In the genomic region with DNA sequence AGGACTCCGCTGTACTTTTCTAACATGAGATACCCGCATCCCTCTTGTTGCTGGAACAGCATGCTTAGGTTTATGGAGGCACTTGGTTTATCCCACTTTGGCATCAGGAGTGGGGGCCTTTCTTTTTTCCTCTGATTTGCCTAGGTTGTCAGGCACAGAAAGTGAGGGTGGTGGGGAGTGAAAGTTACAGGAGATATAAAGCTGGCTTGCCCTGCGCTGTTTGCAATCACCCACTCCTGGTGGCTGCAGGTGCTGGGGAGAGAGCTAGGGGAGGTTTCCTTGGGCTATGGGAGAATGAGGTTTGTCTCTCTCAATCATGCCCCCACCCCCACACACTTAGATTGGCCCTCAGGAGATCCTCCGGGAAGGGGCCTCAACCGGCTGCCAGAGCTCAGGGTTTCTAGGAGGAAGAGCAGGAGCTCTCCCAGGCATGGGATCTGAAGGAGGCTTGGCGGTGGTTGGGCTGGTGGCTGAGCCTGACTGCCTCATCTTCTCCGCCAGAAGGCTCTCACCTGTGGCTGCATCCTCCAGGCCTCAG, we compare ENCODE assay signal across 16 cellular contexts. TPM values are rescaled to one million over a fixed set of nuclear protein-coding genes. Genes with fewer than 3 reads are reported as not detected.
DNase-seq lines count a peak whose midpoint lies in the region; ATAC-seq and TF ChIP-seq lines count a peak whose summit lies in the region.
"Had no signal": no experiment of that assay in that cellular context is flagged by ENCODE, and none has a peak within 500 bp of the region (broad histone marks: within the 10 kb centered on the region; RNA-seq: fewer than 3 reads in every experiment).

No MANE protein-coding gene starts in this region.

- H3K4me1 Mint-ChIP-seq in progenitor cell of endocrine pancreas (ENCODE audit: low read depth): peaks cover 10% of the 10 kb centered on the region
- H3K4me1 Mint-ChIP-seq in activated CD4-positive, alpha-beta memory T cell treated with anti-CD3 and anti-CD28 coated beads, Interleukin-2, amount 10 ng/mL, durations not matched to agents 7 days and 5 days: peaks cover 8% of the 10 kb centered on the region

- H2AFZ ChIP-seq in Karpas-422 (ENCODE audit: low read length): no peak overlapping the region

- H3K9me3 Mint-ChIP-seq in progenitor cell of endocrine pancreas (ENCODE audit: low read depth): no peaks in the 10 kb centered on the region
- no peaks in the 10 kb centered on the region for H3K9me3 Mint-ChIP-seq in activated CD4-positive, alpha-beta memory T cell treated with anti-CD3 and anti-CD28 coated beads, Interleukin-2, amount 10 ng/mL, durations not matched to agents 7 days and 5 days

- CTCF ChIA-PET in activated CD4-positive, alpha-beta memory T cell treated with anti-CD3 and anti-CD28 coated beads, Interleukin-2, amount 10 ng/mL, durations not matched to agents 7 days and 5 days (lab: Charles Lee): no interaction called here

- no peak overlapping the region for H3K4me2 ChIP-seq in Karpas-422 (ENCODE audit: low read depth, low read length, poor library complexity, severe bottlenecking)

- H3K9me3 ChIP-seq in WERI-Rb-1 (ENCODE audit: severe bottlenecking) (no peaks in the 10 kb centered on the region), iPS-18a (ENCODE audit: control insufficient read depth, low read depth, low read length) (no peaks in the 10 kb centered on the region), Karpas-422 (ENCODE audit: low read length) (no peaks in the 10 kb centered on the region)
- H3K9me3 ChIP-seq: neutrophil, thyroid gland had no signal

- POLR2A ChIA-PET in activated CD4-positive, alpha-beta memory T cell treated with anti-CD3 and anti-CD28 coated beads, Interleukin-2, amount 10 ng/mL, durations not matched to agents 7 days and 5 days (lab: Charles Lee): no interaction called here

- H3K27ac Mint-ChIP-seq in progenitor cell of endocrine pancreas: no peak overlapping the region
- no peak overlapping the region for H3K27ac Mint-ChIP-seq in activated CD4-positive, alpha-beta memory T cell treated with anti-CD3 and anti-CD28 coated beads, Interleukin-2, amount 10 ng/mL, durations not matched to agents 7 days and 5 days
- H3K27ac Mint-ChIP-seq: CD4-positive, alpha-beta memory T cell had no signal

- no peaks in the 10 kb centered on the region for H3K9me2 ChIP-seq in Karpas-422 (replicated peaks; ENCODE audit: insufficient read depth, low read length)

- H4K20me1 ChIP-seq in Karpas-422 (ENCODE audit: insufficient read depth, low read depth, low read length): no peaks in the 10 kb centered on the region

- peak overlapping the region; percentile 90 for H3K27ac ChIP-seq in WERI-Rb-1
- H3K27ac ChIP-seq in iPS-18a (ENCODE audit: low read length): no peak overlapping the region
- H3K27ac ChIP-seq in Karpas-422 (ENCODE audit: low read length): no peak overlapping the region
- H3K27ac ChIP-seq: neutrophil, SK-N-MC, thyroid gland had no signal

- H3K4me1 ChIP-seq in iPS-18a (ENCODE audit: control insufficient read depth, low read depth, low read length): peaks cover 11% of the 10 kb centered on the region
- peaks cover 13% of the 10 kb centered on the region for H3K4me1 ChIP-seq in Karpas-422 (ENCODE audit: low read length)

- H3K27me3 ChIP-seq in WERI-Rb-1 (ENCODE audit: insufficient read depth, low read depth, severe bottlenecking) (no peaks in the 10 kb centered on the region), iPS-18a (ENCODE audit: control insufficient read depth, insufficient read depth, low read length) (peaks cover 17% of the 10 kb centered on the region), Karpas-422 (ENCODE audit: low read length) (no peaks in the 10 kb centered on the region)
- H3K27me3 ChIP-seq: thyroid gland had no signal

- TF ChIP-seq CTCF in WERI-Rb-1 (IDR thresholded peaks at IDR 0.05; ENCODE audit: low read depth, low read length): no peak
- no peak for TF ChIP-seq CTCF in progenitor cell of endocrine pancreas (IDR thresholded peaks at IDR 0.05; ENCODE audit: unreplicated experiment)

- H3K36me3 ChIP-seq in WERI-Rb-1 (peaks cover 54% of the 10 kb centered on the region), iPS-18a (ENCODE audit: control insufficient read depth, low read depth, low read length) (peaks cover 4% of the 10 kb centered on the region), Karpas-422 (ENCODE audit: insufficient read depth, low read length) (no peaks in the 10 kb centered on the region)
- H3K36me3 ChIP-seq: neutrophil, thyroid gland had no signal

- no peak overlapping the region for H3K9ac ChIP-seq in iPS-18a (ENCODE audit: low read length)
- H3K9ac ChIP-seq in Karpas-422 (ENCODE audit: low read length): no peak overlapping the region

- H3K27me3 Mint-ChIP-seq in progenitor cell of endocrine pancreas: peaks cover 70% of the 10 kb centered on the region
- H3K27me3 Mint-ChIP-seq in activated CD4-positive, alpha-beta memory T cell treated with anti-CD3 and anti-CD28 coated beads, Interleukin-2, amount 10 ng/mL, durations not matched to agents 7 days and 5 days: peaks cover 45% of the 10 kb centered on the region

- no peaks in the 10 kb centered on the region for H3K36me3 Mint-ChIP-seq in progenitor cell of endocrine pancreas (ENCODE audit: insufficient read depth)
- H3K36me3 Mint-ChIP-seq in activated CD4-positive, alpha-beta memory T cell treated with anti-CD3 and anti-CD28 coated beads, Interleukin-2, amount 10 ng/mL, durations not matched to agents 7 days and 5 days (ENCODE audit: low read depth): peaks cover 5% of the 10 kb centered on the region
- H3K36me3 Mint-ChIP-seq: CD4-positive, alpha-beta memory T cell had no signal

- peak overlapping the region; percentile 76 for H3K4me3 Mint-ChIP-seq in progenitor cell of endocrine pancreas (ENCODE audit: low read depth)
- no peak overlapping the region for H3K4me3 Mint-ChIP-seq in activated CD4-positive, alpha-beta memory T cell treated with anti-CD3 and anti-CD28 coated beads, Interleukin-2, amount 10 ng/mL, durations not matched to agents 7 days and 5 days

- H3K79me2 ChIP-seq in Karpas-422 (ENCODE audit: low read length): no peaks in the 10 kb centered on the region

- no peak for ATAC-seq in GM19351 (IDR thresholded peaks at IDR 0.05; ENCODE audit: unreplicated experiment)

- peak; percentile 33 for DNase-seq in G401 (ENCODE audit: low spot score)
- no peak for DNase-seq in WERI-Rb-1
- no peak for DNase-seq in progenitor cell of endocrine pancreas (ENCODE audit: low spot score, unreplicated experiment)
- DNase-seq in NCI-H2029 (lab: John Stamatoyannopoulos, UW): no peak
- DNase-seq in Karpas-422: no peak
- no peak for DNase-seq in activated CD4-positive, alpha-beta memory T cell treated with anti-CD3 and anti-CD28 coated beads, Interleukin-2, amount 10 ng/mL, durations not matched to agents 7 days and 5 days
- DNase-seq: activated CD4-positive, alpha-beta T cell treated with anti-CD3 and anti-CD28 coated beads for 4 hours; CD4-positive, alpha-beta memory T cell; cortex of kidney; NCI-H526 treated with DMSO at 0.1 percent for 48 hours; stimulated activated CD4-positive, alpha-beta T cell treated with anti-CD3 and anti-CD28 coated beads, Interleukin-4, amount 100 ng/mL, for 4 hours had no signal

- in situ Hi-C loops in G401 (cut with HindIII; ENCODE audit: low sequenced_read_pairs): no loop called here

- peak overlapping the region; percentile 94 for H3K4me3 ChIP-seq in WERI-Rb-1 (ENCODE audit: low read depth, low read length)
- H3K4me3 ChIP-seq in iPS-18a (ENCODE audit: low read length): peak overlapping the region; percentile 85
- no peak overlapping the region for H3K4me3 ChIP-seq in Karpas-422 (ENCODE audit: low read length)
- H3K4me3 ChIP-seq: SK-N-MC had no signal

RNA-seq across cellular contexts. Expression of gene WSCD1, which starts 1.4 kb away (rescaled TPM):
- total RNA-seq in G401 (2014; rRNA removed; shearing (Covaris generic)): 0.06 TPM in 1 of 2 replicates, not detected in the other
- total RNA-seq in progenitor cell of endocrine pancreas: 10.3 and 11.1 TPM in 2 replicates
- total RNA-seq in Karpas-422 (2014; rRNA removed; shearing (Covaris generic); ENCODE audit: low replicate concordance): not detected in 2 replicates
- total RNA-seq in activated CD4-positive, alpha-beta memory T cell treated with anti-CD3 and anti-CD28 coated beads, Interleukin-2, amount 10 ng/mL, durations not matched to agents 7 days and 5 days: not detected

Comparison
In these comparisons a context has a peak if more than half of its experiments do, and no peak if none do; other contexts are left out.
1. RNA of gene WSCD1, which starts 1.4 kb away (total RNA-seq): 10.3 to 11.1 TPM in progenitor cell of endocrine pancreas; 0.06 TPM in G401, not detected in activated CD4-positive, alpha-beta memory T cell treated with anti-CD3 and anti-CD28 coated beads, Interleukin-2, amount 10 ng/mL, durations not matched to agents 7 days and 5 days and not detected in Karpas-422; every median in the first group is over 10 times any median in the second.